In genomic region chr1:199161766-199162303, GRCh38 we compare ENCODE assay signal across 16 cellular contexts.
DNase-seq lines count a peak whose midpoint lies in the region; ATAC-seq, FAIRE-seq and TF ChIP-seq lines count a peak whose summit lies in the region.
"Had no signal": no experiment of that assay in that cellular context is flagged by ENCODE, and none has a peak within 500 bp of the region (broad histone marks: within the 10 kb centered on the region; RNA-seq: fewer than 3 reads in every experiment).

No MANE protein-coding gene starts in this region.

- H3K27me3 Mint-ChIP-seq in Calu3 (ENCODE audit: unreplicated experiment): no peaks in the 10 kb centered on the region

- TF ChIP-seq CTCF in A673 (conservative IDR thresholded peaks at IDR 0.05; ENCODE audit: low read depth, low read length): no peak
- TF ChIP-seq CTCF in lower lobe of right lung (IDR thresholded peaks at IDR 0.05): no peak
- no peak for TF ChIP-seq CTCF in Calu3 (IDR thresholded peaks at IDR 0.05; ENCODE audit: unreplicated experiment)

- CTCF ChIA-PET in A673 (lab: Charles Lee) (interaction anchor here (0.6 to 1.1 kb wide), 4 partner anchors 260 to 400 kb away, joined by 3 to 4 read pairs (median 4); no protein-coding TSS in a partner anchor), Calu3 (lab: Charles Lee) (no interaction called here)

- H3K27me3 ChIP-seq in A673 (replicated peaks; ENCODE audit: insufficient read depth, low read depth, low read length, poor library complexity): no peaks in the 10 kb centered on the region
- no peaks in the 10 kb centered on the region for H3K27me3 ChIP-seq in iPS-20b (ENCODE audit: insufficient read depth, low read length)
- H3K27me3 ChIP-seq in lower lobe of right lung (ENCODE audit: low read depth): no peaks in the 10 kb centered on the region
- H3K27me3 ChIP-seq: foreskin keratinocyte had no signal

- no peak overlapping the region for H3K4me3 ChIP-seq in A673 (ENCODE audit: low read depth, low read length, poor library complexity, severe bottlenecking)
- H3K4me3 ChIP-seq in SK-N-MC: peak overlapping the region; percentile 61
- no peak overlapping the region for H3K4me3 ChIP-seq in iPS-20b (ENCODE audit: low read length)
- H3K4me3 ChIP-seq in lower lobe of right lung: no peak overlapping the region

- peaks cover 7% of the 10 kb centered on the region for H3K36me3 ChIP-seq in A673 (ENCODE audit: insufficient read depth, low read length, poor library complexity, severe bottlenecking)
- H3K36me3 ChIP-seq in SK-N-MC (ENCODE audit: insufficient read depth, low read length): peaks cover 19% of the 10 kb centered on the region
- no peaks in the 10 kb centered on the region for H3K36me3 ChIP-seq in iPS-20b (ENCODE audit: insufficient read depth, low read depth, low read length)
- no peaks in the 10 kb centered on the region for H3K36me3 ChIP-seq in lower lobe of right lung

- POLR2A ChIA-PET in A673 (lab: Charles Lee; ENCODE audit: low non-redundant PET): interaction anchor here (0.6 kb wide), 1 partner anchor 150 kb away, joined by 3 read pairs; no protein-coding TSS in a partner anchor

- H3K27ac Mint-ChIP-seq in Calu3 (ENCODE audit: unreplicated experiment): no peak overlapping the region

- BruUV-seq in A673 (replicated peaks; lab: Mats Ljungman, UMichigan): TSS peak; percentile 34
- BruUV-seq in Calu3 (replicated peaks; lab: Mats Ljungman, UMichigan): no TSS peak

- DNase-seq in A673 (ENCODE audit: low spot score) (peak; percentile 72), ELF-1 (ENCODE audit: low read depth, low spot score) (peak; percentile 7), SK-N-MC (ENCODE audit: low read depth, low spot score) (peak; percentile 70), lower lobe of right lung (no peak), Calu3 (no peak), H54 (ENCODE audit: insufficient read length, low spot score) (no peak)
- DNase-seq: COR-L47; cortex of kidney; foreskin keratinocyte; left cardiac atrium; midbrain; NCI-H1436 treated with DMSO at 0.1 percent for 48 hours; NCI-H774; right cardiac atrium; stimulated activated CD4-positive, alpha-beta T cell treated with anti-CD3 and anti-CD28 coated beads, Interleukin-2, amount 100 ng/mL, for 24 hours had no signal

- H3K9me3 ChIP-seq in A673 (ENCODE audit: low read depth, low read length, poor library complexity, severe bottlenecking) (no peaks in the 10 kb centered on the region), SK-N-MC (ENCODE audit: low read depth, low read length) (no peaks in the 10 kb centered on the region), iPS-20b (ENCODE audit: insufficient read depth, low read depth, low read length) (no peaks in the 10 kb centered on the region), lower lobe of right lung (no peaks in the 10 kb centered on the region)

- H3K4me1 Mint-ChIP-seq in Calu3 (ENCODE audit: low read depth, unreplicated experiment): no peaks in the 10 kb centered on the region

- no peak overlapping the region for H3K4me3 Mint-ChIP-seq in Calu3 (ENCODE audit: low read depth, unreplicated experiment)

- no peaks in the 10 kb centered on the region for H3K36me3 Mint-ChIP-seq in Calu3 (ENCODE audit: insufficient read depth, unreplicated experiment)

- intact Hi-C loops in A673 (cut with micrococcal nuclease; ENCODE audit: unreplicated experiment): loop anchor here (1.0 to 2.0 kb wide), 10 partner anchors 64 to 520 kb away; no protein-coding TSS in a partner anchor
- intact Hi-C loops in lower lobe of right lung (cut with DNase I): no loop called here
- intact Hi-C loops in Calu3 (cut with micrococcal nuclease; ENCODE audit: unreplicated experiment): no loop called here

- no peak for TF ChIP-seq POLR2A in H54 (IDR thresholded peaks at IDR 0.05; ENCODE audit: low read depth, low read length)

- no peaks in the 10 kb centered on the region for H3K9me3 Mint-ChIP-seq in Calu3 (ENCODE audit: low read depth, unreplicated experiment)

- FAIRE-seq in H54 (lab: Jason Lieb, UNC): no peak

- no peak for ATAC-seq in lower lobe of right lung
- ATAC-seq: foreskin keratinocyte, left cardiac atrium, right cardiac atrium had no signal

- H3K27ac ChIP-seq in A673 (ENCODE audit: low read depth, low read length, poor library complexity, severe bottlenecking) (peak overlapping the region; percentile 100), SK-N-MC (peak overlapping the region; percentile 100), iPS-20b (ENCODE audit: low read length) (peak overlapping the region; percentile 8), lower lobe of right lung (no peak overlapping the region)
- H3K27ac ChIP-seq: foreskin keratinocyte had no signal

- peaks cover 63% of the 10 kb centered on the region for H3K4me1 ChIP-seq in A673 (ENCODE audit: insufficient read depth, low read length, poor library complexity, severe bottlenecking)
- peaks cover 7% of the 10 kb centered on the region; the same call in 1 of the 2 replicates for H3K4me1 ChIP-seq in iPS-20b (ENCODE audit: insufficient read depth, low read length)
- H3K4me1 ChIP-seq in lower lobe of right lung: no peaks in the 10 kb centered on the region
- H3K4me1 ChIP-seq: foreskin keratinocyte had no signal

- H3K9ac ChIP-seq in SK-N-MC (ENCODE audit: insufficient read length): peak overlapping the region; percentile 95
- no peak overlapping the region for H3K9ac ChIP-seq in iPS-20b (ENCODE audit: low read depth, low read length)

Comparison
In these comparisons a context has a peak if more than half of its experiments do, and no peak if none do; other contexts are left out.
1. DNase-seq: peak in A673 (single experiment), ELF-1 (single experiment) and SK-N-MC (single experiment); none in lower lobe of right lung (single experiment), Calu3 (single experiment) and H54 (single experiment).